ENCODE assay signal across 39 cellular contexts in genomic region chr3:95718168-95718567, GRCh38.
"Had no signal": no experiment of that assay in that cellular context is flagged by ENCODE, and none has a peak within 500 bp of the region (broad histone marks: within the 10 kb centered on the region; RNA-seq: fewer than 3 reads in every experiment).

No MANE protein-coding gene starts in this region.

- H3K4me1 ChIP-seq: ascending aorta had no signal

- H3K36me3 ChIP-seq: ascending aorta, cardiac muscle cell had no signal

- H3K36me3 Mint-ChIP-seq: activated CD8-positive, alpha-beta memory T cell treated with anti-CD3 and anti-CD28 coated beads, Interleukin-2, amount 10 ng/mL, durations not matched to agents 7 days and 5 days; activated naive CD4-positive, alpha-beta T cell treated with anti-CD3 and anti-CD28 coated beads, Interleukin-2, amount 10 ng/mL, durations not matched to agents 7 days and 5 days; activated naive CD4-positive, alpha-beta T cell treated with anti-CD3 and anti-CD28 coated beads, Interleukin-2, amount 50 U/mL, for 24 hours; activated naive CD8-positive, alpha-beta T cell; activated naive CD8-positive, alpha-beta T cell treated with anti-CD3 and anti-CD28 coated beads, Interleukin-2, amount 10 ng/mL, durations not matched to agents 7 days and 5 days; brain had no signal

- H3K27ac Mint-ChIP-seq: activated CD4-positive, alpha-beta memory T cell treated with anti-CD3 and anti-CD28 coated beads, Interleukin-2, amount 10 ng/mL, durations not matched to agents 7 days and 5 days; activated CD4-positive, alpha-beta T cell treated with anti-CD3 and anti-CD28 coated beads for 36 hours; activated CD4-positive, alpha-beta T cell treated with anti-CD3 and anti-CD28 coated beads, Interleukin-2, amount 10 ng/mL, durations not matched to agents 7 days and 5 days; activated CD8-positive, alpha-beta memory T cell treated with anti-CD3 and anti-CD28 coated beads, Interleukin-2, amount 10 ng/mL, durations not matched to agents 7 days and 5 days; activated CD8-positive, alpha-beta T cell treated with anti-CD3 and anti-CD28 coated beads, Interleukin-2, amount 10 ng/mL, durations not matched to agents 7 days and 5 days; activated naive CD4-positive, alpha-beta T cell treated with anti-CD3 and anti-CD28 coated beads, Interleukin-2, amount 10 ng/mL, durations not matched to agents 7 days and 5 days; activated naive CD4-positive, alpha-beta T cell treated with anti-CD3 and anti-CD28 coated beads, Interleukin-2, amount 50 U/mL, for 24 hours; activated naive CD8-positive, alpha-beta T cell; activated naive CD8-positive, alpha-beta T cell treated with anti-CD3 and anti-CD28 coated beads, Interleukin-2, amount 10 ng/mL, durations not matched to agents 7 days and 5 days; activated naive CD8-positive, alpha-beta T cell treated with anti-CD3 and anti-CD28 coated beads, Interleukin-2, amount 50 U/mL, for 24 hours; activated T-cell treated with anti-CD3 and anti-CD28 coated beads, Interleukin-2, amount 50 U/mL, for 24 hours; activated T-helper 2 cell treated with anti-CD3 and anti-CD28 coated beads, Interferon-gamma antibody, Interleukin-2, Interleukin-4, amounts not matched to agents 10 μg/mL and 5 μg/mL and 100 μg/mL, durations not matched to agents 14 hours and 24 hours and 36 hours; brain; T-helper 1 cell treated with Interleukin-12 subunit alpha and Interleukin-12 subunit beta and Interleukin-4 antibody, amounts not matched to agents 30 μg/mL and 1 μg/mL, for 36 hours; T-helper 2 cell treated with Interferon-gamma antibody and Interleukin-4, amounts not matched to agents 5 μg/mL and 100 μg/mL, for 36 hours had no signal

- FAIRE-seq: bronchial epithelial cell, TTC549 had no signal

- H3K9me3 ChIP-seq: ascending aorta had no signal

- DNase-seq: activated CD4-positive, alpha-beta memory T cell treated with anti-CD3 and anti-CD28 coated beads, Interleukin-2, amount 10 ng/mL, durations not matched to agents 7 days and 5 days; activated CD4-positive, alpha-beta T cell treated with anti-CD3 and anti-CD28 coated beads for 1 hour; activated CD4-positive, alpha-beta T cell treated with anti-CD3 and anti-CD28 coated beads for 36 hours; activated CD4-positive, alpha-beta T cell treated with anti-CD3 and anti-CD28 coated beads for 48 hours; activated CD4-positive, alpha-beta T cell treated with anti-CD3 and anti-CD28 coated beads, Interleukin-2, amount 10 ng/mL, durations not matched to agents 7 days and 5 days; activated CD4-positive, alpha-beta T cell treated with anti-CD3 and anti-CD28 coated beads, Interleukin-2, amount 50 U/mL, for 48 hours; activated CD4-positive, CD25-positive, alpha-beta regulatory T cell; activated CD8-positive, alpha-beta memory T cell treated with anti-CD3 and anti-CD28 coated beads for 24 hours; activated CD8-positive, alpha-beta memory T cell treated with anti-CD3 and anti-CD28 coated beads, Interleukin-2, amount 10 ng/mL, durations not matched to agents 7 days and 5 days; activated CD8-positive, alpha-beta memory T cell treated with anti-CD3 and anti-CD28 coated beads, Interleukin-2, amount 50 U/mL, for 48 hours; activated CD8-positive, alpha-beta T cell treated with anti-CD3 and anti-CD28 coated beads, Interleukin-2, amount 10 ng/mL, durations not matched to agents 7 days and 5 days; activated effector memory CD4-positive, alpha-beta T cell treated with Interleukin-2 at 50 U/mL for 16 hours; activated gamma-delta T cell; activated naive CD4-positive, alpha-beta T cell treated with anti-CD3 and anti-CD28 coated beads, Interleukin-2, amount 10 ng/mL, durations not matched to agents 7 days and 5 days; activated naive CD4-positive, alpha-beta T cell treated with Interleukin-2 at 50 U/mL for 16 hours; activated naive CD8-positive, alpha-beta T cell treated with anti-CD3 and anti-CD28 coated beads, Interleukin-2, amount 10 ng/mL, durations not matched to agents 7 days and 5 days; activated naive CD8-positive, alpha-beta T cell treated with anti-CD3 and anti-CD28 coated beads, Interleukin-2, amount 50 U/mL, for 24 hours; activated T-cell treated with anti-CD3 and anti-CD28 coated beads, Interleukin-2, amount 50 U/mL, for 24 hours; activated T-cell treated with anti-CD3 and anti-CD28 coated beads, Interleukin-2, amount 50 U/mL, for 48 hours; amygdala; anterior cingulate cortex; caudate nucleus; cerebellar nuclear complex; T-helper 1 cell; T-helper 2 cell; T-helper 9 cell had no signal

- H3K27ac ChIP-seq: ascending aorta, cardiac muscle cell, VCaP had no signal

- H3K9me3 Mint-ChIP-seq: activated CD4-positive, alpha-beta memory T cell treated with anti-CD3 and anti-CD28 coated beads, Interleukin-2, amount 10 ng/mL, durations not matched to agents 7 days and 5 days; activated CD4-positive, alpha-beta T cell treated with anti-CD3 and anti-CD28 coated beads, Interleukin-2, amount 10 ng/mL, durations not matched to agents 7 days and 5 days; activated naive CD4-positive, alpha-beta T cell treated with anti-CD3 and anti-CD28 coated beads, Interleukin-2, amount 10 ng/mL, durations not matched to agents 7 days and 5 days; activated naive CD4-positive, alpha-beta T cell treated with anti-CD3 and anti-CD28 coated beads, Interleukin-2, amount 50 U/mL, for 24 hours; activated naive CD8-positive, alpha-beta T cell treated with anti-CD3 and anti-CD28 coated beads, Interleukin-2, amount 10 ng/mL, durations not matched to agents 7 days and 5 days; activated naive CD8-positive, alpha-beta T cell treated with anti-CD3 and anti-CD28 coated beads, Interleukin-2, amount 50 U/mL, for 24 hours; activated T-cell treated with anti-CD3 and anti-CD28 coated beads, Interleukin-2, amount 50 U/mL, for 24 hours; activated T-helper 2 cell treated with anti-CD3 and anti-CD28 coated beads, Interferon-gamma antibody, Interleukin-2, Interleukin-4, amounts not matched to agents 10 μg/mL and 5 μg/mL and 100 μg/mL, durations not matched to agents 14 hours and 24 hours and 36 hours; brain; central memory CD8-positive, alpha-beta T cell; T-helper 1 cell treated with Interleukin-12 subunit alpha and Interleukin-12 subunit beta and Interleukin-4 antibody, amounts not matched to agents 30 μg/mL and 1 μg/mL, for 36 hours; T-helper 2 cell treated with Interferon-gamma antibody and Interleukin-4, amounts not matched to agents 5 μg/mL and 100 μg/mL, for 36 hours had no signal

- H3K27me3 ChIP-seq: ascending aorta, cardiac muscle cell had no signal

- H3K4me3 Mint-ChIP-seq: activated CD4-positive, alpha-beta memory T cell treated with anti-CD3 and anti-CD28 coated beads, Interleukin-2, amount 10 ng/mL, durations not matched to agents 7 days and 5 days; activated CD4-positive, alpha-beta T cell treated with anti-CD3 and anti-CD28 coated beads for 36 hours; activated CD4-positive, alpha-beta T cell treated with anti-CD3 and anti-CD28 coated beads, Interleukin-2, amount 10 ng/mL, durations not matched to agents 7 days and 5 days; activated CD8-positive, alpha-beta memory T cell treated with anti-CD3 and anti-CD28 coated beads, Interleukin-2, amount 10 ng/mL, durations not matched to agents 7 days and 5 days; activated CD8-positive, alpha-beta T cell treated with anti-CD3 and anti-CD28 coated beads, Interleukin-2, amount 10 ng/mL, durations not matched to agents 7 days and 5 days; activated naive CD4-positive, alpha-beta T cell treated with anti-CD3 and anti-CD28 coated beads, Interleukin-2, amount 10 ng/mL, durations not matched to agents 7 days and 5 days; activated naive CD4-positive, alpha-beta T cell treated with anti-CD3 and anti-CD28 coated beads, Interleukin-2, amount 50 U/mL, for 24 hours; activated naive CD8-positive, alpha-beta T cell; activated naive CD8-positive, alpha-beta T cell treated with anti-CD3 and anti-CD28 coated beads, Interleukin-2, amount 10 ng/mL, durations not matched to agents 7 days and 5 days; activated naive CD8-positive, alpha-beta T cell treated with anti-CD3 and anti-CD28 coated beads, Interleukin-2, amount 50 U/mL, for 24 hours; activated T-cell treated with anti-CD3 and anti-CD28 coated beads, Interleukin-2, amount 50 U/mL, for 24 hours; brain; central memory CD8-positive, alpha-beta T cell; T-helper 1 cell treated with Interleukin-12 subunit alpha and Interleukin-12 subunit beta and Interleukin-4 antibody, amounts not matched to agents 30 μg/mL and 1 μg/mL, for 36 hours; T-helper 2 cell treated with Interferon-gamma antibody and Interleukin-4, amounts not matched to agents 5 μg/mL and 100 μg/mL, for 36 hours had no signal

- ATAC-seq: activated CD4-positive, alpha-beta T cell treated with anti-CD3 and anti-CD28 coated beads for 36 hours; activated CD4-positive, CD25-positive, alpha-beta regulatory T cell treated with anti-CD3 and anti-CD28 coated beads, Interleukin-2, amount 50 U/mL, for 24 hours; activated CD8-positive, alpha-beta memory T cell treated with anti-CD3 and anti-CD28 coated beads, Interleukin-2, amount 10 ng/mL, durations not matched to agents 7 days and 5 days; activated CD8-positive, alpha-beta T cell treated with anti-CD3 and anti-CD28 coated beads, Interleukin-2, amount 10 ng/mL, durations not matched to agents 7 days and 5 days; activated naive CD8-positive, alpha-beta T cell treated with anti-CD3 and anti-CD28 coated beads, Interleukin-2, amount 50 U/mL, for 24 hours had no signal

- H3K4me1 Mint-ChIP-seq: activated CD4-positive, alpha-beta memory T cell treated with anti-CD3 and anti-CD28 coated beads, Interleukin-2, amount 10 ng/mL, durations not matched to agents 7 days and 5 days; activated CD4-positive, alpha-beta T cell treated with anti-CD3 and anti-CD28 coated beads for 36 hours; activated CD4-positive, alpha-beta T cell treated with anti-CD3 and anti-CD28 coated beads, Interleukin-2, amount 10 ng/mL, durations not matched to agents 7 days and 5 days; activated CD8-positive, alpha-beta memory T cell treated with anti-CD3 and anti-CD28 coated beads, Interleukin-2, amount 10 ng/mL, durations not matched to agents 7 days and 5 days; activated naive CD4-positive, alpha-beta T cell treated with anti-CD3 and anti-CD28 coated beads, Interleukin-2, amount 10 ng/mL, durations not matched to agents 7 days and 5 days; activated naive CD4-positive, alpha-beta T cell treated with anti-CD3 and anti-CD28 coated beads, Interleukin-2, amount 50 U/mL, for 24 hours; activated naive CD8-positive, alpha-beta T cell treated with anti-CD3 and anti-CD28 coated beads, Interleukin-2, amount 10 ng/mL, durations not matched to agents 7 days and 5 days; activated naive CD8-positive, alpha-beta T cell treated with anti-CD3 and anti-CD28 coated beads, Interleukin-2, amount 50 U/mL, for 24 hours; brain; central memory CD8-positive, alpha-beta T cell had no signal

- H3K4me3 ChIP-seq: ascending aorta, cardiac muscle cell had no signal

- H3K27me3 Mint-ChIP-seq: activated CD4-positive, alpha-beta memory T cell treated with anti-CD3 and anti-CD28 coated beads, Interleukin-2, amount 10 ng/mL, durations not matched to agents 7 days and 5 days; activated CD4-positive, alpha-beta T cell treated with anti-CD3 and anti-CD28 coated beads for 36 hours; activated CD4-positive, alpha-beta T cell treated with anti-CD3 and anti-CD28 coated beads, Interleukin-2, amount 10 ng/mL, durations not matched to agents 7 days and 5 days; activated CD8-positive, alpha-beta memory T cell treated with anti-CD3 and anti-CD28 coated beads, Interleukin-2, amount 10 ng/mL, durations not matched to agents 7 days and 5 days; activated naive CD4-positive, alpha-beta T cell treated with anti-CD3 and anti-CD28 coated beads, Interleukin-2, amount 10 ng/mL, durations not matched to agents 7 days and 5 days; activated naive CD4-positive, alpha-beta T cell treated with anti-CD3 and anti-CD28 coated beads, Interleukin-2, amount 50 U/mL, for 24 hours; activated naive CD8-positive, alpha-beta T cell; activated naive CD8-positive, alpha-beta T cell treated with anti-CD3 and anti-CD28 coated beads, Interleukin-2, amount 10 ng/mL, durations not matched to agents 7 days and 5 days; activated naive CD8-positive, alpha-beta T cell treated with anti-CD3 and anti-CD28 coated beads, Interleukin-2, amount 50 U/mL, for 24 hours; activated T-cell treated with anti-CD3 and anti-CD28 coated beads, Interleukin-2, amount 50 U/mL, for 24 hours; central memory CD8-positive, alpha-beta T cell had no signal
